Comparison of ENCODE assay signal across 10 cellular contexts in genomic region chr12:77324416-77324762, GRCh38.
A peak's percentile ranks its signal among the peaks of the same experiment; 100 is the strongest.
DNase-seq lines count a peak whose midpoint lies in the region; ATAC-seq and TF ChIP-seq lines count a peak whose summit lies in the region.
"Had no signal": no experiment of that assay in that cellular context is flagged by ENCODE, and none has a peak within 500 bp of the region (broad histone marks: within the 10 kb centered on the region; RNA-seq: fewer than 3 reads in every experiment).

No MANE protein-coding gene starts in this region.

- peak overlapping the region in 4 of 12 donors; percentile 20 to 63 (median 56) for H3K27ac ChIP-seq in heart left ventricle
- peak overlapping the region; percentile 78 for H3K27ac ChIP-seq in cingulate gyrus (ENCODE audit: low read depth, low read length)
- peak overlapping the region; percentile 64 for H3K27ac ChIP-seq in vagina

- H3K36me3 ChIP-seq in heart left ventricle (no peaks in the 10 kb centered on the region), vagina (no peaks in the 10 kb centered on the region)

- no peak for TF ChIP-seq CTCF in heart left ventricle (IDR thresholded peaks at IDR 0.05)
- no peak for TF ChIP-seq CTCF in mesothelial cell of epicardium (IDR thresholded peaks at IDR 0.05; ENCODE audit: unreplicated experiment)
- no peak for TF ChIP-seq CTCF in vagina (IDR thresholded peaks at IDR 0.05)

- intact Hi-C loops in heart left ventricle (cut with DNase I), result loop anchor here in 7 of 10 donors (5.0 to 10.0 kb wide), 7 partner anchors 110 to 363 kb away; partner anchors contain the start of gene E2F7 (in 2 of the 7)
- intact Hi-C loops in Right ventricle myocardium inferior (cut with DNase I), result no loop called here
- intact Hi-C loops in vagina (cut with DNase I), result no loop called here
- intact Hi-C loops in posterior vena cava (cut with DNase I), result no loop called here

- H3K4me3 Mint-ChIP-seq in mesothelial cell of epicardium, result peak overlapping the region; percentile 70

- H3K4me1 Mint-ChIP-seq in mesothelial cell of epicardium, result peaks cover 19% of the 10 kb centered on the region

- H3K4me1 ChIP-seq in heart left ventricle (peaks cover 0 to 14% (median 5%) of the 10 kb centered on the region in 12 donors), vagina (peaks cover 8% of the 10 kb centered on the region)

- peaks cover 68% of the 10 kb centered on the region for H3K27me3 Mint-ChIP-seq in mesothelial cell of epicardium (ENCODE audit: low read depth)

- no peak for TF ChIP-seq POLR2A in heart left ventricle (IDR thresholded peaks at IDR 0.05)
- no peak for TF ChIP-seq POLR2A in vagina (IDR thresholded peaks at IDR 0.05)

- no peaks in the 10 kb centered on the region for H3K36me3 Mint-ChIP-seq in mesothelial cell of epicardium
- H3K36me3 Mint-ChIP-seq: CD8-positive, alpha-beta memory T cell had no signal

- DNase-seq in heart left ventricle, result no peak
- DNase-seq in Right ventricle myocardium inferior (ENCODE audit: missing footprints), result no peak
- DNase-seq in mesothelial cell of epicardium (ENCODE audit: low spot score in 2 of 2, unreplicated experiment in 2 of 2), result no peak
- DNase-seq in vagina (ENCODE audit: extremely low spot score in 2 of 2), result no peak
- no peak for DNase-seq in posterior vena cava (ENCODE audit: low spot score)
- DNase-seq in NCI-H526 treated with DMSO at 0.1 percent for 48 hours (lab: John Stamatoyannopoulos, UW), result no peak
- DNase-seq in Kasumi-1 (lab: John Stamatoyannopoulos, UW), result no peak
- DNase-seq: activated B cell treated with CpG ODN at 0.5 μM for 24 hours; CD8-positive, alpha-beta memory T cell had no signal

- H3K27me3 ChIP-seq in heart left ventricle (peaks cover 0 to 17% (median 0%) of the 10 kb centered on the region in 9 donors), vagina (no peaks in the 10 kb centered on the region)

- no peak overlapping the region for H3K27ac Mint-ChIP-seq in mesothelial cell of epicardium
- H3K27ac Mint-ChIP-seq: activated B cell treated with CpG ODN at 0.5 μM for 24 hours; CD8-positive, alpha-beta memory T cell had no signal

- WGBS in heart left ventricle, 4 donors, result 1 to 2% (median 1%) methylated on average over 4 to 15 of the region's 15 CpGs

- H3K4me3 ChIP-seq in heart left ventricle (peak overlapping the region; percentile 25 to 93 (median 72)), vagina (peak overlapping the region; percentile 53 to 54)

- no peaks in the 10 kb centered on the region for H3K9me3 ChIP-seq in heart left ventricle
- H3K9me3 ChIP-seq in vagina, result no peaks in the 10 kb centered on the region

- peak in 1 of 4 donors; percentile 30 for ATAC-seq in heart left ventricle
- no peak for ATAC-seq in Right ventricle myocardium inferior

- H3K9me3 Mint-ChIP-seq in mesothelial cell of epicardium, result no peaks in the 10 kb centered on the region
- H3K9me3 Mint-ChIP-seq: activated B cell treated with CpG ODN at 0.5 μM for 24 hours had no signal

Comparison
In these comparisons a context has a peak if more than half of its experiments do, and no peak if none do; other contexts are left out.
1. intact Hi-C loops: an anchor here in heart left ventricle (5.0 to 10.0 kb wide); none called in Right ventricle myocardium inferior, vagina and posterior vena cava.